ENCODE assay signal across 8 cellular contexts in the genomic region with DNA sequence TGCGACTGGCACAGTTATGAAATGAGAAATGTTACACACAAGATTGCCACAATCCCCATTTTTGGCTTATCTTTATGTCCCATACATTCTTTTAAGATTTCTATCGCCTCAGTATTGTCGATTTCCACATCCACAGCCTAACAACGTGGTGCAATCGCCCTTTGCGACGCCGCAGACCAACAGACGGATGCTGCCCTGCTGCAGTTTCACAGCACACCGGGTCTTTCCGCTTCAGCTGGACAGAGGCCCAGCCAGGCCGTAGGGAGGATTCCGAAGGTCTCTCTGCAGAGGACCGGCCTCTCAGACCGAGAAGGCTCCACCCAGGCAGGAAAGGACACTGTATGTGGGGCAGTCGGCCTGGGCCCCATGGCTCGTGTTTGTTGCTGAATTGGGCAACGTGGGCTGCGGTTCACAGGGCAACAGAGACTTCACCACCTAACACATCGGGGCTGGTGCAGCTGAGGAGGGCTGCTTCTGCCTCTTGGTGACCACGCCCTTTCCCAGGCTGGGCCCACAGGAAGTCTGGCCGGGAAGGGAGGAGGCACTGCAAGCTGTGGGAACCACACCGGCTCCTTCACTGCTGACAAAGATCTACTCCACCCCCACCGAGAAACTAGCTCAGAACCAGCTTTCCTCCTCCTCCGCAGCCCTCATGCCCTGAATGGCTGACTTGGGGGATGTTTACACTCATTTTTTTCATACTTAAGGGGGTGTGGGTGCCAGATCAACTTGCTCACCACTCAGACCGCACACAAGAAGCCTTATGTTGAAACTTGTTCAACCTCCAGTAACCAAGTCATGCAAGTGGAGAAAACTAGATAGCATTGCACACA. TPM values are rescaled to one million over a fixed set of nuclear protein-coding genes. Genes with fewer than 3 reads are reported as not detected.
DNase-seq lines count a peak whose midpoint lies in the region; FAIRE-seq and TF ChIP-seq lines count a peak whose summit lies in the region.

No MANE protein-coding gene starts in this region.

- peak overlapping the region; percentile 61 for H2AFZ ChIP-seq in MM.1S (ENCODE audit: low read length)

- H3K9ac ChIP-seq in MM.1S (ENCODE audit: low read length) (peak overlapping the region; percentile 77), kidney (ENCODE audit: low read length in 2 of 2) (peak overlapping the region; percentile 39 to 46)

- H3K27me3 ChIP-seq in MM.1S (replicated peaks; ENCODE audit: insufficient read depth, low read length), result no peaks in the 10 kb centered on the region

- peaks cover 31% of the 10 kb centered on the region for H3F3A ChIP-seq in MM.1S (ENCODE audit: insufficient read depth, low read length)

- H3K4me2 ChIP-seq in MM.1S (ENCODE audit: low read depth, low read length), result peak overlapping the region; percentile 88

- no peaks in the 10 kb centered on the region for H4K20me1 ChIP-seq in MM.1S (ENCODE audit: insufficient read depth, low read length)

- H3K9me2 ChIP-seq in MM.1S (replicated peaks; ENCODE audit: insufficient read depth, low read length), result no peaks in the 10 kb centered on the region

- CTCF ChIA-PET in GM10248 (lab: Yijun Ruan, JAX) (no interaction called here), HEK293 (lab: Yijun Ruan, JAX) (interaction anchor here (0.5 to 0.9 kb wide), 3 partner anchors 54 to 174 kb away, joined by 3 to 4 read pairs (median 4); no protein-coding TSS in a partner anchor)

- peak; percentile 82 for DNase-seq in GM10248 (ENCODE audit: extremely low spot score)
- DNase-seq in MM.1S, result peak; percentile 97
- peak; percentile 25 to 55 (median 40) for DNase-seq in activated CD4-positive, CD25-positive, alpha-beta regulatory T cell (lab: John Stamatoyannopoulos, UW)
- DNase-seq in central memory CD4-positive, alpha-beta T cell, result peak; percentile 82
- peak; percentile 97 for DNase-seq in kidney
- peak; percentile 56 to 58 for DNase-seq in stimulated activated CD4-positive, alpha-beta T cell treated with anti-CD3 and anti-CD28 coated beads, Interleukin-15, amount 100 ng/mL, for 1 hour (ENCODE audit: low read depth in 1 of 2, low spot score in 1 of 2)
- DNase-seq in NCI-H2029 treated with DMSO at 0.1 percent for 48 hours (lab: John Stamatoyannopoulos, UW), result no peak

- FAIRE-seq in kidney (lab: Jason Lieb, UNC), result no peak

- H3K4me3 ChIP-seq in HEK293 (ENCODE audit: low read depth, low read length) (peak overlapping the region; percentile 18), MM.1S (ENCODE audit: low read length) (peak overlapping the region; percentile 59), kidney (ENCODE audit: low read length in 2 of 2) (peak overlapping the region; percentile 52 to 71)

- intact Hi-C loops in kidney (cut with DNase I), result no loop called here

- H3K27ac ChIP-seq in HEK293 (ENCODE audit: extremely low read depth, low read depth, low read length) (no peak overlapping the region), MM.1S (ENCODE audit: low read length) (peak overlapping the region; percentile 96), kidney (ENCODE audit: low read depth in 2 of 2, low read length in 2 of 2) (peak overlapping the region; percentile 85 to 93)

- no peaks in the 10 kb centered on the region for H3K79me2 ChIP-seq in MM.1S (ENCODE audit: low read length)

- POLR2A ChIA-PET in GM10248 (lab: Yijun Ruan, JAX) (interaction anchor here (0.5 to 0.6 kb wide), 2 partner anchors 284 to 324 kb away, joined by 4 read pairs; no protein-coding TSS in a partner anchor), HEK293 (lab: Yijun Ruan, JAX) (interaction anchor here (1.0 to 1.5 kb wide), 2 partner anchors 247 to 261 kb away, joined by 3 to 5 read pairs; no protein-coding TSS in a partner anchor)

- TF ChIP-seq CTCF in GM10248 (IDR thresholded peaks at IDR 0.05; ENCODE audit: control extremely low read depth, extremely low read depth, low read depth, missing control alignments), result no peak
- no peak for TF ChIP-seq CTCF in HEK293 (tag by site-specific recombination; IDR thresholded peaks at IDR 0.05)
- no peak for TF ChIP-seq CTCF in MM.1S (IDR thresholded peaks at IDR 0.05; ENCODE audit: low read length)
- TF ChIP-seq CTCF in kidney (IDR thresholded peaks at IDR 0.05; ENCODE audit: borderline replicate concordance, extremely low read depth, insufficient read depth), result no peak

- H3K4me1 ChIP-seq in HEK293 (ENCODE audit: control insufficient read depth, insufficient read depth, low read length), result no peaks in the 10 kb centered on the region
- peaks cover 29% of the 10 kb centered on the region for H3K4me1 ChIP-seq in MM.1S (ENCODE audit: low read length)
- peaks cover 6 to 16% of the 10 kb centered on the region in 2 donors for H3K4me1 ChIP-seq in kidney (ENCODE audit: control insufficient read depth in 1 of 2, insufficient read depth in 1 of 2, low read depth in 1 of 2, low read length in 2 of 2)

- H3K9me3 ChIP-seq in HEK293 (ENCODE audit: control insufficient read depth, insufficient read depth, low read depth, low read length) (no peaks in the 10 kb centered on the region), MM.1S (replicated peaks; ENCODE audit: insufficient read depth, low read length) (no peaks in the 10 kb centered on the region), kidney (ENCODE audit: control insufficient read depth in 1 of 2, low read length in 2 of 2) (no peaks in the 10 kb centered on the region)

- H3K36me3 ChIP-seq in HEK293 (ENCODE audit: control insufficient read depth in 2 of 2, insufficient read depth in 1 of 2, low read length in 2 of 2) (no peaks in the 10 kb centered on the region), MM.1S (replicated peaks; ENCODE audit: insufficient read depth, low read length) (no peaks in the 10 kb centered on the region), kidney (ENCODE audit: control insufficient read depth in 1 of 2, insufficient read depth in 2 of 2, low read length in 2 of 2) (no peaks in the 10 kb centered on the region)

TF ChIP-seq in HEK293, 187 proteins besides CTCF, POLR2A, EP300 and RAD21 (continues in another document):
- TF ChIP-seq, protein P1, sequence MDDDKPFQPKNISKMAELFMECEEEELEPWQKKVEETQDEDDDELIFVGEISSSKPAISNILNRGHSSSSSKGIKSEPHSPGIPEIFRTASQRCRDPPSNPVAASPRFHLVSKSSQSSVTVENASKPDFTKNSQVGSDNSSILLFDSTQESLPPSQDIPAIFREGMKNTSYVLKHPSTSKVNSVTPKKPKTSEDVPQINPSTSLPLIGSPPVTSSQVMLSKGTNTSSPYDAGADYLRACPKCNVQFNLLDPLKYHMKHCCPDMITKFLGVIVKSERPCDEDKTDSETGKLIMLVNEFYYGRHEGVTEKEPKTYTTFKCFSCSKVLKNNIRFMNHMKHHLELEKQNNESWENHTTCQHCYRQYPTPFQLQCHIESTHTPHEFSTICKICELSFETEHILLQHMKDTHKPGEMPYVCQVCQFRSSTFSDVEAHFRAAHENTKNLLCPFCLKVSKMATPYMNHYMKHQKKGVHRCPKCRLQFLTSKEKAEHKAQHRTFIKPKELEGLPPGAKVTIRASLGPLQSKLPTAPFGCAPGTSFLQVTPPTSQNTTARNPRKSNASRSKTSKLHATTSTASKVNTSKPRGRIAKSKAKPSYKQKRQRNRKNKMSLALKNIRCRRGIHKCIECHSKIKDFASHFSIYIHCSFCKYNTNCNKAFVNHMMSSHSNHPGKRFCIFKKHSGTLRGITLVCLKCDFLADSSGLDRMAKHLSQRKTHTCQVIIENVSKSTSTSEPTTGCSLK (tag by site-specific recombination; IDR thresholded peaks at IDR 0.05), result no peak
- TF ChIP-seq, protein P2, sequence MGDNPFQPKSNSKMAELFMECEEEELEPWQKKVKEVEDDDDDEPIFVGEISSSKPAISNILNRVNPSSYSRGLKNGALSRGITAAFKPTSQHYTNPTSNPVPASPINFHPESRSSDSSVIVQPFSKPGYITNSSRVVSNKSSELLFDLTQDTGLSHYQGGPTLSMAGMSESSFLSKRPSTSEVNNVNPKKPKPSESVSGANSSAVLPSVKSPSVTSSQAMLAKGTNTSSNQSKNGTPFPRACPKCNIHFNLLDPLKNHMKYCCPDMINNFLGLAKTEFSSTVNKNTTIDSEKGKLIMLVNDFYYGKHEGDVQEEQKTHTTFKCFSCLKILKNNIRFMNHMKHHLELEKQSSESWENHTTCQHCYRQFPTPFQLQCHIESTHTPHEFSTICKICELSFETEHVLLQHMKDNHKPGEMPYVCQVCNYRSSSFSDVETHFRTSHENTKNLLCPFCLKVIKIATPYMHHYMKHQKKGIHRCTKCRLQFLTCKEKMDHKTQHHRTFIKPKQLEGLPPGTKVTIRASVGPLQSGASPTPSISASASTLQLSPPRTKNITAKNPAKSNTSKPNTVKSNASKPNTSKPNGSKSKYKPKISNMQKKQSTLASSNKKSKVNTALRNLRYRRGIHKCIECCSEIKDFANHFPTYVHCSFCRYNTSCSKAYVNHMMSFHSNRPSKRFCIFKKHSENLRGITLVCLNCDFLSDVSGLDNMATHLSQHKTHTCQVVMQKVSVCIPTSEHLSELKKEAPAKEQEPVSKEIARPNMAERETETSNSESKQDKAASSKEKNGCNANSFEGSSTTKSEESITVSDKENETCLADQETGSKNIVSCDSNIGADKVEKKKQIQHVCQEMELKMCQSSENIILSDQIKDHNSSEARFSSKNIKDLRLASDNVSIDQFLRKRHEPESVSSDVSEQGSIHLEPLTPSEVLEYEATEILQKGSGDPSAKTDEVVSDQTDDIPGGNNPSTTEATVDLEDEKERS (tag by site-specific recombination; IDR thresholded peaks at IDR 0.05), result no peak
- TF ChIP-seq AEBP2 (tag by site-specific recombination; IDR thresholded peaks at IDR 0.05; ENCODE audit: borderline replicate concordance) (no peak), ZBTB8A (tag by site-specific recombination; IDR thresholded peaks at IDR 0.05) (peak; percentile 85), ZNF174 (tag by site-specific recombination; IDR thresholded peaks at IDR 0.05) (no peak), ZNF501 (tag by site-specific recombination; IDR thresholded peaks at IDR 0.05) (no peak), WT1 (tag by site-specific recombination; IDR thresholded peaks at IDR 0.05) (no peak)

RNA-seq across cellular contexts. Expression of gene MDM1, which starts 32.9 kb away (rescaled TPM):
- 14.1 TPM for total RNA-seq in kidney
- 8.9 TPM for polyA plus RNA-seq in kidney (ENCODE audit: insufficient read depth, low read depth, low replicate concordance)
